19 cellular contexts compared by ENCODE assay signal in the genomic region with DNA sequence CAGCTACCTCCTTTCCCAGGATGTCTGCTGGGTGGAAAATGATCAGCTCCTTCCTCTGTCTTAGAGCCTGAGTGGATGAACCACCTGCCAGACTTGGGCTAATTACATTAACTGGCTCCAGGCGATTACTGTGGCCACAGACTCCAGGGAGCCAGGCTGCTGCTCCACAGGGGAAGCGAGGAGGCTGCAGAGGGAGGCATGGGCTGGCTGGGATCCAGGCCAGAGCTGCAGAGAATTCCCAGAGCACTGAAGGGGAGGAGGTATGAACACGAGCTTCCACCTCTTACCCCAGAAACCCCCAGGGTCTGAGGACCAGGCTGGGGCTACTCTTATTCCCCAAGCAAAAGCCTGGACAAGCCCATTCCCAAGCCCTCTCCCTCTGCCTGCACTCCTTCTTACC.
DNase-seq lines count a peak whose midpoint lies in the region; ATAC-seq, FAIRE-seq and TF ChIP-seq lines count a peak whose summit lies in the region.
"Had no signal": no experiment of that assay in that cellular context is flagged by ENCODE, and none has a peak within 500 bp of the region (broad histone marks: within the 10 kb centered on the region; RNA-seq: fewer than 3 reads in every experiment).

No MANE protein-coding gene starts in this region.

- no peaks in the 10 kb centered on the region; the same call in 2 of the 3 replicates for H3K36me3 Mint-ChIP-seq in GM23338 (ENCODE audit: low read depth)
- H3K36me3 Mint-ChIP-seq: CD8-positive, alpha-beta memory T cell; stimulated activated memory B cell treated with anti-CD40 and anti-IgM and Interleukin-4, amounts not matched to agents 10 μg/mL and 1 μg/mL and 100 μg/mL, for 72 hours had no signal

- no peak overlapping the region for H3K56ac ChIP-seq in H1 (replicated peaks; ENCODE audit: insufficient read length, low read depth, low read length)

- H2AFZ ChIP-seq in H1 (ENCODE audit: low read length): no peak overlapping the region
- no peak overlapping the region for H2AFZ ChIP-seq in GM23338

- ATAC-seq in GM21526 (IDR thresholded peaks at IDR 0.05; ENCODE audit: low FRiP score, unreplicated experiment): no peak
- no peak for ATAC-seq in GM23338
- no peak for ATAC-seq in HG02588 (IDR thresholded peaks at IDR 0.05; ENCODE audit: unreplicated experiment)
- ATAC-seq: activated CD8-positive, alpha-beta T cell treated with anti-CD3 and anti-CD28 coated beads, Interleukin-2, amount 10 ng/mL, durations not matched to agents 7 days and 5 days; left lung; stimulated activated memory B cell treated with anti-CD40 and anti-IgM and Interleukin-4, amounts not matched to agents 10 μg/mL and 1 μg/mL and 100 μg/mL, for 72 hours had no signal

- H3K23me2 ChIP-seq in H1 (ENCODE audit: low read depth, low read length): no peaks in the 10 kb centered on the region

- TF ChIP-seq CTCF in H1 (IDR thresholded peaks at IDR 0.05; ENCODE audit: control extremely low read depth in 1 of 3, insufficient read depth in 1 of 3, low read depth in 1 of 3, low read length in 3 of 3) (no peak), GM23338 (conservative IDR thresholded peaks at IDR 0.05; ENCODE audit: low read depth in 2 of 2) (no peak)

- H3F3A ChIP-seq in GM23338 (replicated peaks; ENCODE audit: low read depth): no peaks in the 10 kb centered on the region

- no peak overlapping the region for H3K27ac ChIP-seq in H1 (ENCODE audit: low read depth, low read length)
- no peak overlapping the region for H3K27ac ChIP-seq in GM23338 (ENCODE audit: low read depth)
- H3K27ac ChIP-seq: left lung, ovary, skin epidermis, transverse colon had no signal

- H3K18ac ChIP-seq in H1 (ENCODE audit: extremely low read depth, low read length): no peak overlapping the region

- no peak overlapping the region for H2BK20ac ChIP-seq in H1 (ENCODE audit: low read length)

- no peaks in the 10 kb centered on the region for H3K36me3 ChIP-seq in H1 (ENCODE audit: control insufficient read depth in 2 of 4, insufficient read depth in 4 of 4, low read length in 3 of 4)
- no peaks in the 10 kb centered on the region; the same call in 1 of the 2 replicates for H3K36me3 ChIP-seq in GM23338 (ENCODE audit: insufficient read depth)
- H3K36me3 ChIP-seq: left lung, ovary, transverse colon had no signal

- H3K4me2 ChIP-seq in H1 (ENCODE audit: insufficient read depth in 1 of 2, low read depth in 2 of 2, low read length in 2 of 2) (no peak overlapping the region), GM23338 (no peak overlapping the region)

- H3K9me3 Mint-ChIP-seq in GM23338: no peaks in the 10 kb centered on the region
- H3K9me3 Mint-ChIP-seq: activated T-helper 1 cell treated with anti-CD3 and anti-CD28 coated beads, Interleukin-12 subunit alpha, Interleukin-12 subunit beta, Interleukin-2, Interleukin-4 antibody, amounts not matched to agents 30 ng/mL and 10 ng/mL and 1 ng/mL, durations not matched to agents 14 hours and 24 hours and 36 hours; endodermal cell had no signal

- no peak for TF ChIP-seq POLR2A in H1 (IDR thresholded peaks at IDR 0.05; ENCODE audit: control extremely low read depth in 1 of 2, low read depth in 2 of 2, low read length in 2 of 2)

- H3K79me2 ChIP-seq in H1 (ENCODE audit: control insufficient read depth in 1 of 2, insufficient read depth in 2 of 2, low read length in 2 of 2) (no peaks in the 10 kb centered on the region), GM23338 (replicated peaks; ENCODE audit: insufficient read depth) (no peaks in the 10 kb centered on the region)

- no peak overlapping the region for H3K4me3 ChIP-seq in H1 (ENCODE audit: extremely low read depth in 1 of 4, insufficient read depth in 2 of 4, low read depth in 3 of 4, low read length in 4 of 4)
- H3K4me3 ChIP-seq in GM23338: no peak overlapping the region
- H3K4me3 ChIP-seq: left lung, ovary, skin epidermis, transverse colon had no signal

- H3K4me1 ChIP-seq in H1 (replicated peaks in 1 of 4; ENCODE audit: control insufficient read depth in 3 of 4, insufficient read depth in 4 of 4, low read length in 3 of 4) (peaks cover 0 to 4% (median 3%) of the 10 kb centered on the region in 4 experiments; a peak in 2 of 7 replicates), GM23338 (ENCODE audit: insufficient read depth) (peaks cover 10% of the 10 kb centered on the region)
- H3K4me1 ChIP-seq: left lung, transverse colon had no signal

- H3K27me3 Mint-ChIP-seq in GM23338 (ENCODE audit: insufficient read depth, low read depth, poor library complexity): peaks cover 6% of the 10 kb centered on the region

- H3K79me1 ChIP-seq in H1 (ENCODE audit: low read depth, low read length): no peaks in the 10 kb centered on the region

- H3K27ac Mint-ChIP-seq in GM23338: no peak overlapping the region
- H3K27ac Mint-ChIP-seq: activated CD8-positive, alpha-beta T cell treated with anti-CD3 and anti-CD28 coated beads, Interleukin-2, amount 10 ng/mL, durations not matched to agents 7 days and 5 days; activated T-helper 1 cell treated with anti-CD3 and anti-CD28 coated beads, Interleukin-12 subunit alpha, Interleukin-12 subunit beta, Interleukin-2, Interleukin-4 antibody, amounts not matched to agents 30 ng/mL and 10 ng/mL and 1 ng/mL, durations not matched to agents 14 hours and 24 hours and 36 hours; CD8-positive, alpha-beta memory T cell; endodermal cell; HFFc6; stimulated activated memory B cell treated with anti-CD40 and anti-IgM and Interleukin-4, amounts not matched to agents 10 μg/mL and 1 μg/mL and 100 μg/mL, for 72 hours had no signal

- no peak overlapping the region for H3K9ac ChIP-seq in H1 (replicated peaks in 1 of 4; ENCODE audit: extremely low read depth in 1 of 4, low read depth in 3 of 4, low read length in 3 of 4)

- POLR2A ChIA-PET in H1 (lab: Charles Lee; ENCODE audit: partially characterized antibody): interaction anchor here (1.0 to 1.3 kb wide), 2 partner anchors 10 to 12 kb away, joined by 3 to 4 read pairs; no protein-coding TSS in a partner anchor

- no peak for FAIRE-seq in H1 (lab: Jason Lieb, UNC)

- H4K91ac ChIP-seq in H1 (replicated peaks; ENCODE audit: insufficient read length, low read length): no peak overlapping the region

- no peak overlapping the region for H3K4me3 Mint-ChIP-seq in GM23338
- H3K4me3 Mint-ChIP-seq: activated CD8-positive, alpha-beta T cell treated with anti-CD3 and anti-CD28 coated beads, Interleukin-2, amount 10 ng/mL, durations not matched to agents 7 days and 5 days; activated T-helper 1 cell treated with anti-CD3 and anti-CD28 coated beads, Interleukin-12 subunit alpha, Interleukin-12 subunit beta, Interleukin-2, Interleukin-4 antibody, amounts not matched to agents 30 ng/mL and 10 ng/mL and 1 ng/mL, durations not matched to agents 14 hours and 24 hours and 36 hours; CD8-positive, alpha-beta memory T cell; endodermal cell; HFFc6; stimulated activated memory B cell treated with anti-CD40 and anti-IgM and Interleukin-4, amounts not matched to agents 10 μg/mL and 1 μg/mL and 100 μg/mL, for 72 hours had no signal

- 70% methylated on average over 3 of the region's 3 CpGs; no CpG with 5 or more reads in 1 of the 2 experiments for WGBS in H1 (ENCODE audit: extremely low coverage in 1 of 2, insufficient coverage in 1 of 2, insufficient read length in 1 of 2, insufficient replicate concordance in 2 of 2, low coverage in 1 of 2, low lambda C conversion rate in 2 of 2, missing lambda C conversion rate in 1 of 2), 2 experiments

- DNase-seq in DMS 273 (lab: John Stamatoyannopoulos, UW; ENCODE audit: unreplicated experiment) (peak; percentile 94), NCI-H1436 (lab: John Stamatoyannopoulos, UW) (peak; percentile 72), NCI-H524 (lab: John Stamatoyannopoulos, UW) (peak; percentile 95 to 97), H1 (ENCODE audit: low read depth in 1 of 2, low spot score in 2 of 2) (no peak), pons (ENCODE audit: low spot score) (no peak), GM23338 (ENCODE audit: low spot score) (no peak)
- DNase-seq: activated CD8-positive, alpha-beta T cell treated with anti-CD3 and anti-CD28 coated beads, Interleukin-2, amount 10 ng/mL, durations not matched to agents 7 days and 5 days; CD8-positive, alpha-beta memory T cell; endodermal cell; HFFc6; left lung; OCI-M1; ovary; transverse colon had no signal

- peaks cover 12% of the 10 kb centered on the region for H3K4me1 Mint-ChIP-seq in GM23338
- H3K4me1 Mint-ChIP-seq: CD8-positive, alpha-beta memory T cell; stimulated activated memory B cell treated with anti-CD40 and anti-IgM and Interleukin-4, amounts not matched to agents 10 μg/mL and 1 μg/mL and 100 μg/mL, for 72 hours had no signal

- peaks cover 6% of the 10 kb centered on the region; the same call in 1 of the 2 replicates for H3K9me2 ChIP-seq in GM23338 (ENCODE audit: insufficient read depth)

- H2AK5ac ChIP-seq in H1 (ENCODE audit: low read depth, low read length): no peak overlapping the region

- H3K9me3 ChIP-seq in H1 (ENCODE audit: insufficient read depth in 2 of 2, low read depth in 1 of 2, low read length in 1 of 2): no peaks in the 10 kb centered on the region
- H3K9me3 ChIP-seq: left lung, ovary, transverse colon had no signal

- TF ChIP-seq RAD21 in H1 (IDR thresholded peaks at IDR 0.05 in 1 of 2, conservative IDR thresholded peaks at IDR 0.05 in 1 of 2; ENCODE audit: low read depth in 2 of 2, low read length in 2 of 2): no peak

- no peak overlapping the region for H2BK5ac ChIP-seq in H1 (ENCODE audit: low read depth, low read length)

- TF ChIP-seq EP300 in H1 (IDR thresholded peaks at IDR 0.05; ENCODE audit: borderline replicate concordance in 1 of 2, low read depth in 2 of 2, low read length in 2 of 2): no peak

- H3K27me3 ChIP-seq in H1 (replicated peaks in 1 of 4; ENCODE audit: control insufficient read depth in 3 of 4, extremely low read depth in 1 of 4, insufficient read depth in 3 of 4, low read length in 3 of 4): peaks cover 0 to 2% (median 0%) of the 10 kb centered on the region in 4 experiments; a peak in 2 of 7 replicates
- H3K27me3 ChIP-seq in GM23338 (ENCODE audit: insufficient read depth): no peaks in the 10 kb centered on the region
- H3K27me3 ChIP-seq: left lung, ovary had no signal

- H3K23ac ChIP-seq in H1 (ENCODE audit: insufficient read length): no peak overlapping the region

- H2BK15ac ChIP-seq in H1 (ENCODE audit: low read length): no peak overlapping the region

- H4K5ac ChIP-seq in H1 (ENCODE audit: insufficient read length, low read depth, low read length): no peak overlapping the region

- H2BK12ac ChIP-seq in H1 (ENCODE audit: low read depth, low read length): no peak overlapping the region

- H3K4ac ChIP-seq in H1 (replicated peaks; ENCODE audit: insufficient read length, low read depth, low read length): no peak overlapping the region

- no peaks in the 10 kb centered on the region for H4K20me1 ChIP-seq in H1 (replicated peaks in 1 of 2; ENCODE audit: control insufficient read depth in 1 of 2, insufficient read depth in 2 of 2, low read length in 2 of 2)
- H4K20me1 ChIP-seq in GM23338 (replicated peaks; ENCODE audit: insufficient read depth): no peaks in the 10 kb centered on the region

- H3K14ac ChIP-seq in H1 (ENCODE audit: insufficient read length): no peak overlapping the region

- 0 out of 2 replicates have a peak overlapping the region, but pooled peaks have one; percentile 5 for H4K8ac ChIP-seq in H1 (ENCODE audit: extremely low read depth, insufficient read depth, low read length)

- no peak overlapping the region for H2BK120ac ChIP-seq in H1 (replicated peaks; ENCODE audit: low read depth, low read length)

- CTCF ChIA-PET in H1 (lab: Charles Lee; ENCODE audit: partially characterized antibody): interaction anchor here (0.8 to 4.2 kb wide), 9 partner anchors 10 to 244 kb away, joined by 3 to 15 read pairs (median 4); no protein-coding TSS in a partner anchor

Comparison
In these comparisons a context has a peak if more than half of its experiments do, and no peak if none do; other contexts are left out.
1. DNase-seq: peak in DMS 273 (single experiment), NCI-H1436 (single experiment) and NCI-H524 (2 of 2); none in H1 (0 of 2), pons (single experiment) and GM23338 (single experiment).